ENCODE assay signal across 23 cellular contexts in genomic region chr12:42652048-42652447, GRCh38.
A peak's percentile ranks its signal among the peaks of the same experiment; 100 is the strongest.
DNase-seq lines count a peak whose midpoint lies in the region; ATAC-seq and TF ChIP-seq lines count a peak whose summit lies in the region.
"Had no signal": no experiment of that assay in that cellular context is flagged by ENCODE, and none has a peak within 500 bp of the region (broad histone marks: within the 10 kb centered on the region; RNA-seq: fewer than 3 reads in every experiment).

No MANE protein-coding gene starts in this region.

- no peaks in the 10 kb centered on the region for H3K36me3 ChIP-seq in hepatocyte (replicated peaks; ENCODE audit: insufficient read depth, low read depth)
- H3K36me3 ChIP-seq: esophagus squamous epithelium, SJCRH30 had no signal

- DNase-seq in ELR (ENCODE audit: low read depth) = peak; percentile 6
- DNase-seq in HT-29 (ENCODE audit: low spot score) = peak; percentile 7
- DNase-seq in SK-MEL-5 (ENCODE audit: low read depth, low spot score) = peak; percentile 19
- DNase-seq in hepatocyte (ENCODE audit: low spot score) = peak; percentile 6
- no peak for DNase-seq in NAMALWA (ENCODE audit: low spot score)
- DNase-seq in activated T-cell treated with anti-CD3 and anti-CD28 coated beads, Interleukin-2, amount 50 U/mL, for 72 hours = no peak
- DNase-seq in activated CD4-positive, CD25-positive, alpha-beta regulatory T cell (lab: John Stamatoyannopoulos, UW) = no peak
- DNase-seq in stimulated activated naive CD4-positive, alpha-beta T cell (lab: John Stamatoyannopoulos, UW) = no peak
- DNase-seq: activated CD4-positive, alpha-beta T cell treated with anti-CD3 and anti-CD28 coated beads, Interleukin-2, amount 10 ng/mL, durations not matched to agents 7 days and 5 days; activated CD8-positive, alpha-beta memory T cell treated with anti-CD3 and anti-CD28 coated beads, Interleukin-2, amount 50 U/mL, for 4 hours; activated naive CD8-positive, alpha-beta T cell treated with anti-CD3 and anti-CD28 coated beads, Interleukin-2, amount 10 ng/mL, durations not matched to agents 7 days and 5 days; effector CD8-positive, alpha-beta T cell; esophagus squamous epithelium; GDM1; mesenchymal stem cell; naive thymus-derived CD4-positive, alpha-beta T cell; NCI-H1436; NCI-H2171 treated with DMSO at 0.1 percent for 48 hours; NCI-H526 treated with DMSO at 0.1 percent for 48 hours; OCI-M1; SJCRH30; stimulated activated CD4-positive, alpha-beta T cell treated with anti-CD3 and anti-CD28 coated beads, Interleukin-2, amount 100 ng/mL, for 48 hours; stimulated activated naive CD8-positive, alpha-beta T cell treated with anti-CD3 and anti-CD28 coated beads, Interleukin-15, Interleukin-2, amounts not matched to agents 100 U/mL and 50 U/mL, for 24 hours had no signal

- H3K4me3 Mint-ChIP-seq in activated T-cell treated with anti-CD3 and anti-CD28 coated beads, Interleukin-2, amount 50 U/mL, for 72 hours = no peak overlapping the region
- H3K4me3 Mint-ChIP-seq: activated CD4-positive, alpha-beta T cell treated with anti-CD3 and anti-CD28 coated beads, Interleukin-2, amount 10 ng/mL, durations not matched to agents 7 days and 5 days; activated naive CD8-positive, alpha-beta T cell treated with anti-CD3 and anti-CD28 coated beads, Interleukin-2, amount 10 ng/mL, durations not matched to agents 7 days and 5 days; naive thymus-derived CD4-positive, alpha-beta T cell had no signal

- ATAC-seq in activated T-cell treated with anti-CD3 and anti-CD28 coated beads, Interleukin-2, amount 50 U/mL, for 72 hours (replicated peaks in 1 of 2) = no peak
- ATAC-seq: naive thymus-derived CD4-positive, alpha-beta T cell; stimulated activated naive CD8-positive, alpha-beta T cell treated with anti-CD3 and anti-CD28 coated beads, Interleukin-15, Interleukin-2, amounts not matched to agents 100 U/mL and 50 U/mL, for 24 hours had no signal

- WGBS in hepatocyte (ENCODE audit: low lambda C conversion rate, missing lambda C conversion rate) = 51% methylated on average over 5 of the region's 5 CpGs

- H3K27ac ChIP-seq in hepatocyte = no peak overlapping the region
- H3K27ac ChIP-seq: esophagus squamous epithelium, SJCRH30 had no signal

- H3K4me1 Mint-ChIP-seq in activated T-cell treated with anti-CD3 and anti-CD28 coated beads, Interleukin-2, amount 50 U/mL, for 72 hours (ENCODE audit: low read depth) = no peaks in the 10 kb centered on the region
- H3K4me1 Mint-ChIP-seq: activated CD4-positive, alpha-beta T cell treated with anti-CD3 and anti-CD28 coated beads, Interleukin-2, amount 10 ng/mL, durations not matched to agents 7 days and 5 days; activated naive CD8-positive, alpha-beta T cell treated with anti-CD3 and anti-CD28 coated beads, Interleukin-2, amount 10 ng/mL, durations not matched to agents 7 days and 5 days had no signal

- H3K79me2 ChIP-seq in hepatocyte = no peaks in the 10 kb centered on the region

- H3K9me3 ChIP-seq in hepatocyte (ENCODE audit: low read depth) = no peaks in the 10 kb centered on the region
- H3K9me3 ChIP-seq: esophagus squamous epithelium, SJCRH30 had no signal

- H3K27me3 ChIP-seq in hepatocyte = no peaks in the 10 kb centered on the region
- H3K27me3 ChIP-seq: esophagus squamous epithelium, SJCRH30 had no signal

- no peak for TF ChIP-seq CTCF in hepatocyte (IDR thresholded peaks at IDR 0.05; ENCODE audit: poor library complexity)

- H3K27ac Mint-ChIP-seq in activated T-cell treated with anti-CD3 and anti-CD28 coated beads, Interleukin-2, amount 50 U/mL, for 72 hours = no peak overlapping the region
- H3K27ac Mint-ChIP-seq: activated CD4-positive, alpha-beta T cell treated with anti-CD3 and anti-CD28 coated beads, Interleukin-2, amount 10 ng/mL, durations not matched to agents 7 days and 5 days; activated naive CD8-positive, alpha-beta T cell treated with anti-CD3 and anti-CD28 coated beads, Interleukin-2, amount 10 ng/mL, durations not matched to agents 7 days and 5 days; naive thymus-derived CD4-positive, alpha-beta T cell had no signal

- in situ Hi-C loops in SK-MEL-5 (cut with HindIII; ENCODE audit: low pct_unique_long_range_greater_than_20kb, low sequenced_read_pairs) = no loop called here

- no peaks in the 10 kb centered on the region for H4K20me1 ChIP-seq in hepatocyte (ENCODE audit: insufficient read depth, poor library complexity, severe bottlenecking)

- H3K9me2 ChIP-seq in hepatocyte (replicated peaks; ENCODE audit: insufficient read depth) = no peaks in the 10 kb centered on the region

- no peak overlapping the region for H3K4me2 ChIP-seq in hepatocyte

- H3K9me3 Mint-ChIP-seq in activated T-cell treated with anti-CD3 and anti-CD28 coated beads, Interleukin-2, amount 50 U/mL, for 72 hours = no peaks in the 10 kb centered on the region
- H3K9me3 Mint-ChIP-seq: activated CD4-positive, alpha-beta T cell treated with anti-CD3 and anti-CD28 coated beads, Interleukin-2, amount 10 ng/mL, durations not matched to agents 7 days and 5 days had no signal

- no peak overlapping the region for H3K4me3 ChIP-seq in hepatocyte
- H3K4me3 ChIP-seq: esophagus squamous epithelium, SJCRH30 had no signal

- H3K4me1 ChIP-seq in hepatocyte (ENCODE audit: insufficient read depth) = no peaks in the 10 kb centered on the region
- H3K4me1 ChIP-seq: esophagus squamous epithelium, SJCRH30 had no signal

- no peak overlapping the region for H2AFZ ChIP-seq in hepatocyte

- no peaks in the 10 kb centered on the region for H3K27me3 Mint-ChIP-seq in activated T-cell treated with anti-CD3 and anti-CD28 coated beads, Interleukin-2, amount 50 U/mL, for 72 hours (ENCODE audit: low read depth)
- H3K27me3 Mint-ChIP-seq: activated CD4-positive, alpha-beta T cell treated with anti-CD3 and anti-CD28 coated beads, Interleukin-2, amount 10 ng/mL, durations not matched to agents 7 days and 5 days had no signal

- no peaks in the 10 kb centered on the region for H3K36me3 Mint-ChIP-seq in activated T-cell treated with anti-CD3 and anti-CD28 coated beads, Interleukin-2, amount 50 U/mL, for 72 hours (ENCODE audit: insufficient read depth in 2 of 2)
- H3K36me3 Mint-ChIP-seq: activated naive CD8-positive, alpha-beta T cell treated with anti-CD3 and anti-CD28 coated beads, Interleukin-2, amount 10 ng/mL, durations not matched to agents 7 days and 5 days; naive thymus-derived CD4-positive, alpha-beta T cell had no signal

Comparison
In these comparisons a context has a peak if more than half of its experiments do, and no peak if none do; other contexts are left out.
1. DNase-seq: peak in ELR (single experiment), HT-29 (single experiment), SK-MEL-5 (single experiment) and hepatocyte (single experiment); none in NAMALWA (single experiment), activated T-cell treated with anti-CD3 and anti-CD28 coated beads, Interleukin-2, amount 50 U/mL, for 72 hours (0 of 2), activated CD4-positive, CD25-positive, alpha-beta regulatory T cell (0 of 4) and stimulated activated naive CD4-positive, alpha-beta T cell (0 of 6).